1 cellular context compared by ENCODE assay signal in the genomic region with DNA sequence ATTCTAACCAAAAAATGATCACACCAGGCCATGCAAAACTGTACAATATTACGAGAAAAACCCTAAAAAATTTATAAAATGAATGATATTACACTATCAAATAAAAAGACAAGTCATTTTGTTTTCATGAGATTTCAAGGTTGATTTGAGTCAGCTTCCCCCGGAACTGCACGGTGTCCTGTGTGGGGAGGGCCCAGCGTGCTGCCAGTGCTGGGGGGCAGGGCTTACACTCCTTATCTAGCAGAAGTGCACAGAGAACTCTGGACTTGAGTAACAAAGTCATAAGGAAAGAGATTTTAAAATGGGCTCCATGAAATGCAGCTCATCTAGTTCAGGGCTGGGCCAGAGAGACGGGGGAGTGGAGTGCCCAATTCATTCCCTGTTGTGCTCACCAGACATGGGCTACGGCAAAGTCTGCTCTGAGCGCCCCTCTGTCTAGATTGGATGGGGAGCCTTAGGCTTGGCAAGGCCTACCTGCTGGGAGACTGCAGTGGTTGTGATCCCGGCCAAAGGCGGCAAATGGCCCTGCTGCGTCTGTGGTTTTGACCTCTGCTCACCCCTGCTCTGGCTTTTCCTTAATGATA.
TF ChIP-seq lines count a peak whose summit lies in the region.

No MANE protein-coding gene starts in this region.

TF ChIP-seq in HepG2, 621 proteins besides CTCF, POLR2A, EP300 and RAD21 (continued from another document):
- TF ChIP-seq, protein P1, sequence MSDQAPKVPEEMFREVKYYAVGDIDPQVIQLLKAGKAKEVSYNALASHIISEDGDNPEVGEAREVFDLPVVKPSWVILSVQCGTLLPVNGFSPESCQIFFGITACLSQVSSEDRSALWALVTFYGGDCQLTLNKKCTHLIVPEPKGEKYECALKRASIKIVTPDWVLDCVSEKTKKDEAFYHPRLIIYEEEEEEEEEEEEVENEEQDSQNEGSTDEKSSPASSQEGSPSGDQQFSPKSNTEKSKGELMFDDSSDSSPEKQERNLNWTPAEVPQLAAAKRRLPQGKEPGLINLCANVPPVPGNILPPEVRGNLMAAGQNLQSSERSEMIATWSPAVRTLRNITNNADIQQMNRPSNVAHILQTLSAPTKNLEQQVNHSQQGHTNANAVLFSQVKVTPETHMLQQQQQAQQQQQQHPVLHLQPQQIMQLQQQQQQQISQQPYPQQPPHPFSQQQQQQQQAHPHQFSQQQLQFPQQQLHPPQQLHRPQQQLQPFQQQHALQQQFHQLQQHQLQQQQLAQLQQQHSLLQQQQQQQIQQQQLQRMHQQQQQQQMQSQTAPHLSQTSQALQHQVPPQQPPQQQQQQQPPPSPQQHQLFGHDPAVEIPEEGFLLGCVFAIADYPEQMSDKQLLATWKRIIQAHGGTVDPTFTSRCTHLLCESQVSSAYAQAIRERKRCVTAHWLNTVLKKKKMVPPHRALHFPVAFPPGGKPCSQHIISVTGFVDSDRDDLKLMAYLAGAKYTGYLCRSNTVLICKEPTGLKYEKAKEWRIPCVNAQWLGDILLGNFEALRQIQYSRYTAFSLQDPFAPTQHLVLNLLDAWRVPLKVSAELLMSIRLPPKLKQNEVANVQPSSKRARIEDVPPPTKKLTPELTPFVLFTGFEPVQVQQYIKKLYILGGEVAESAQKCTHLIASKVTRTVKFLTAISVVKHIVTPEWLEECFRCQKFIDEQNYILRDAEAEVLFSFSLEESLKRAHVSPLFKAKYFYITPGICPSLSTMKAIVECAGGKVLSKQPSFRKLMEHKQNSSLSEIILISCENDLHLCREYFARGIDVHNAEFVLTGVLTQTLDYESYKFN (CRISPR knock-in tag; conservative IDR thresholded peaks at IDR 0.05), result peak; percentile 79
- TF ChIP-seq, protein P2, sequence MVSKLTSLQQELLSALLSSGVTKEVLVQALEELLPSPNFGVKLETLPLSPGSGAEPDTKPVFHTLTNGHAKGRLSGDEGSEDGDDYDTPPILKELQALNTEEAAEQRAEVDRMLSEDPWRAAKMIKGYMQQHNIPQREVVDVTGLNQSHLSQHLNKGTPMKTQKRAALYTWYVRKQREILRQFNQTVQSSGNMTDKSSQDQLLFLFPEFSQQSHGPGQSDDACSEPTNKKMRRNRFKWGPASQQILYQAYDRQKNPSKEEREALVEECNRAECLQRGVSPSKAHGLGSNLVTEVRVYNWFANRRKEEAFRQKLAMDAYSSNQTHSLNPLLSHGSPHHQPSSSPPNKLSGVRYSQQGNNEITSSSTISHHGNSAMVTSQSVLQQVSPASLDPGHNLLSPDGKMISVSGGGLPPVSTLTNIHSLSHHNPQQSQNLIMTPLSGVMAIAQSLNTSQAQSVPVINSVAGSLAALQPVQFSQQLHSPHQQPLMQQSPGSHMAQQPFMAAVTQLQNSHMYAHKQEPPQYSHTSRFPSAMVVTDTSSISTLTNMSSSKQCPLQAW (CRISPR knock-in tag; IDR thresholded peaks at IDR 0.05), result 0 out of 2 replicates have a peak, but pooled peaks have one; percentile 31
- TF ChIP-seq SALL2 (CRISPR knock-in tag; IDR thresholded peaks at IDR 0.05) (no peak), ZNF253 (CRISPR knock-in tag; IDR thresholded peaks at IDR 0.05; ENCODE audit: borderline replicate concordance) (no peak), HDAC2 (CRISPR knock-in tag; IDR thresholded peaks at IDR 0.05) (0 out of 2 replicates have a peak, but pooled peaks have one; percentile 16), ZNF501 (CRISPR knock-in tag; IDR thresholded peaks at IDR 0.05) (0 out of 2 replicates have a peak, but pooled peaks have one; percentile 23), XRCC5 (optimal IDR thresholded peaks at IDR 0.05; ENCODE audit: low read length) (peak; percentile 19), ZBTB38 (CRISPR knock-in tag; IDR thresholded peaks at IDR 0.05) (peak; percentile 84), ZNF850 (CRISPR knock-in tag; conservative IDR thresholded peaks at IDR 0.05) (no peak)
- TF ChIP-seq, protein P3, sequence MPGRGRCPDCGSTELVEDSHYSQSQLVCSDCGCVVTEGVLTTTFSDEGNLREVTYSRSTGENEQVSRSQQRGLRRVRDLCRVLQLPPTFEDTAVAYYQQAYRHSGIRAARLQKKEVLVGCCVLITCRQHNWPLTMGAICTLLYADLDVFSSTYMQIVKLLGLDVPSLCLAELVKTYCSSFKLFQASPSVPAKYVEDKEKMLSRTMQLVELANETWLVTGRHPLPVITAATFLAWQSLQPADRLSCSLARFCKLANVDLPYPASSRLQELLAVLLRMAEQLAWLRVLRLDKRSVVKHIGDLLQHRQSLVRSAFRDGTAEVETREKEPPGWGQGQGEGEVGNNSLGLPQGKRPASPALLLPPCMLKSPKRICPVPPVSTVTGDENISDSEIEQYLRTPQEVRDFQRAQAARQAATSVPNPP (CRISPR knock-in tag; IDR thresholded peaks at IDR 0.05), result no peak
